ENCODE assay signal across 24 cellular contexts in genomic region chr5:5178121-5178520, GRCh38. TPM values are rescaled to one million over a fixed set of nuclear protein-coding genes. Genes with fewer than 3 reads are reported as not detected.
A peak's percentile ranks its signal among the peaks of the same experiment; 100 is the strongest.
DNase-seq lines count a peak whose midpoint lies in the region; ATAC-seq, FAIRE-seq and TF ChIP-seq lines count a peak whose summit lies in the region.
"Had no signal": no experiment of that assay in that cellular context is flagged by ENCODE, and none has a peak within 500 bp of the region (broad histone marks: within the 10 kb centered on the region; RNA-seq: fewer than 3 reads in every experiment).

No MANE protein-coding gene starts in this region.

- H3K9me3 ChIP-seq in H1 (ENCODE audit: insufficient read depth in 2 of 2, low read depth in 1 of 2, low read length in 1 of 2) (no peaks in the 10 kb centered on the region), HepG2 (ENCODE audit: low read length) (no peaks in the 10 kb centered on the region)
- H3K9me3 ChIP-seq: MG63, ovary, thoracic aorta had no signal

- POLR2A ChIA-PET in H1 (lab: Charles Lee; ENCODE audit: partially characterized antibody) = interaction anchor here (0.9 to 2.3 kb wide), 2 partner anchors 12 to 38 kb away, joined by 4 to 11 read pairs; partner anchors contain the start of gene ADAMTS16
- POLR2A ChIA-PET in HepG2 (lab: Yijun Ruan, JAX) = no interaction called here

- H3K4me1 ChIP-seq in H1 (replicated peaks in 1 of 4; ENCODE audit: control insufficient read depth in 3 of 4, insufficient read depth in 4 of 4, low read length in 3 of 4) (peaks cover 15 to 30% (median 27%) of the 10 kb centered on the region in 4 experiments), HepG2 (ENCODE audit: insufficient read depth, low read length) (peaks cover 10% of the 10 kb centered on the region)

- no peak overlapping the region for H4K91ac ChIP-seq in H1 (replicated peaks; ENCODE audit: insufficient read length, low read length)

- CTCF ChIA-PET in H1 (lab: Charles Lee; ENCODE audit: partially characterized antibody) = interaction anchor here (0.6 to 2.0 kb wide), 3 partner anchors 12 to 110 kb away, joined by 3 to 7 read pairs (median 3); no protein-coding TSS in a partner anchor
- CTCF ChIA-PET in HepG2 (lab: Yijun Ruan, JAX; ENCODE audit: low intra/inter-chr PET ratio, low total read pairs) = no interaction called here

- intact Hi-C loops in HepG2 (cut with micrococcal nuclease; ENCODE audit: unreplicated experiment) = no loop called here

- H3K36me3 ChIP-seq in H1 (ENCODE audit: control insufficient read depth in 2 of 4, insufficient read depth in 4 of 4, low read length in 3 of 4) (no peaks in the 10 kb centered on the region), HepG2 (replicated peaks in 1 of 2; ENCODE audit: control insufficient read depth in 1 of 2, insufficient read depth in 2 of 2, low read length in 2 of 2) (no peaks in the 10 kb centered on the region)
- H3K36me3 ChIP-seq: MG63, ovary, thoracic aorta had no signal

- no peak for TF ChIP-seq POLR2A in H1 (IDR thresholded peaks at IDR 0.05; ENCODE audit: control extremely low read depth in 1 of 2, low read depth in 2 of 2, low read length in 2 of 2)
- TF ChIP-seq POLR2A in HepG2 (IDR thresholded peaks at IDR 0.05; ENCODE audit: insufficient read depth in 1 of 2, low read depth in 2 of 2, low read length in 2 of 2) = no peak
- no peak for TF ChIP-seq POLR2A in GM12892 (IDR thresholded peaks at IDR 0.05; ENCODE audit: low read depth, low read length)

- TF ChIP-seq RAD21 in H1 (IDR thresholded peaks at IDR 0.05 in 1 of 2, conservative IDR thresholded peaks at IDR 0.05 in 1 of 2; ENCODE audit: low read depth in 2 of 2, low read length in 2 of 2) = no peak
- TF ChIP-seq RAD21 in HepG2 (CRISPR knock-in tag; IDR thresholded peaks at IDR 0.05) = no peak

- TF ChIP-seq EP300 in H1 (IDR thresholded peaks at IDR 0.05; ENCODE audit: borderline replicate concordance in 1 of 2, low read depth in 2 of 2, low read length in 2 of 2) (no peak), HepG2 (IDR thresholded peaks at IDR 0.05; ENCODE audit: low read depth in 2 of 2, low read length in 2 of 2) (no peak), HepG2 (CRISPR knock-in tag; IDR thresholded peaks at IDR 0.05; ENCODE audit: borderline replicate concordance) (no peak)

- peaks cover 0 to 14% of the 10 kb centered on the region in 2 experiments; a peak in 1 of 4 replicates for H3K79me2 ChIP-seq in H1 (ENCODE audit: control insufficient read depth in 1 of 2, insufficient read depth in 2 of 2, low read length in 2 of 2)
- no peaks in the 10 kb centered on the region for H3K79me2 ChIP-seq in HepG2 (ENCODE audit: insufficient read depth, low read length)

- H2BK15ac ChIP-seq in H1 (ENCODE audit: low read length) = no peak overlapping the region

- H2BK12ac ChIP-seq in H1 (ENCODE audit: low read depth, low read length) = no peak overlapping the region

- H3K4ac ChIP-seq in H1 (replicated peaks; ENCODE audit: insufficient read length, low read depth, low read length) = no peak overlapping the region

- H3K14ac ChIP-seq in H1 (ENCODE audit: insufficient read length) = no peak overlapping the region

- H3K4me2 ChIP-seq in H1 (ENCODE audit: insufficient read depth in 1 of 2, low read depth in 2 of 2, low read length in 2 of 2) (peak overlapping the region in 1 of 2 experiments; percentile 71; a peak in 1 of 4 replicates), HepG2 (ENCODE audit: low read depth, low read length) (no peak overlapping the region)

- in situ Hi-C loops in HepG2 (cut with HindIII; ENCODE audit: extremely low pct_ligation_motif_present, low pct_unique_long_range_greater_than_20kb) = no loop called here

- DNase-seq in HuH-7 (ENCODE audit: low spot score) (peak; percentile 12), H1 (ENCODE audit: low read depth in 1 of 2, low spot score in 2 of 2) (no peak), HepG2 (ENCODE audit: low spot score) (peak; percentile 30), LoVo (ENCODE audit: low spot score) (no peak), GM12892 (ENCODE audit: insufficient read length) (no peak), NOMO-1 treated with dmso at 0.1 percent for 144 hours (lab: John Stamatoyannopoulos, UW; ENCODE audit: unreplicated experiment) (no peak)
- DNase-seq: activated CD4-positive, alpha-beta T cell treated with anti-CD3 and anti-CD28 coated beads for 36 hours; activated T-cell treated with anti-CD3 and anti-CD28 coated beads, Interleukin-2, amount 50 U/mL, for 48 hours; glutamatergic neuron; MG63; naive thymus-derived CD4-positive, alpha-beta T cell; NCI-H1436 treated with DMSO at 0.1 percent for 48 hours; NCI-H2171 treated with DMSO at 0.1 percent for 48 hours; ovary; Right ventricle myocardium superior; stimulated activated CD4-positive, alpha-beta T cell treated with anti-CD3 and anti-CD28 coated beads, Interleukin-2, amount 100 ng/mL, for 24 hours; stimulated activated naive B cell treated with anti-CD40 and anti-IgM and Interleukin-4, amounts not matched to agents 10 μg/mL and 1 μg/mL and 100 μg/mL, for 72 hours; SW 1271 had no signal

- no peak overlapping the region for H2AK5ac ChIP-seq in H1 (ENCODE audit: low read depth, low read length)

- no peak overlapping the region for H2BK5ac ChIP-seq in H1 (ENCODE audit: low read depth, low read length)

- no peak overlapping the region for H2BK120ac ChIP-seq in H1 (replicated peaks; ENCODE audit: low read depth, low read length)

- peak overlapping the region; percentile 36; the same call in 1 of the 2 replicates for H3K18ac ChIP-seq in H1 (ENCODE audit: extremely low read depth, low read length)

- no peak overlapping the region for H2BK20ac ChIP-seq in H1 (ENCODE audit: low read length)

- no peaks in the 10 kb centered on the region for H3K23me2 ChIP-seq in H1 (ENCODE audit: low read depth, low read length)

- peak; percentile 96 for ATAC-seq in HepG2
- no peak for ATAC-seq in GM19351 (IDR thresholded peaks at IDR 0.05; ENCODE audit: unreplicated experiment)
- ATAC-seq: activated CD4-positive, alpha-beta T cell treated with anti-CD3 and anti-CD28 coated beads for 36 hours; naive thymus-derived CD4-positive, alpha-beta T cell; stimulated activated naive B cell treated with anti-CD40 and anti-IgM and Interleukin-4, amounts not matched to agents 10 μg/mL and 1 μg/mL and 100 μg/mL, for 72 hours had no signal

- no peak for TF ChIP-seq CTCF in H1 (IDR thresholded peaks at IDR 0.05; ENCODE audit: control extremely low read depth in 1 of 3, insufficient read depth in 1 of 3, low read depth in 1 of 3, low read length in 3 of 3)
- TF ChIP-seq CTCF in HepG2 (CRISPR knock-in tag; IDR thresholded peaks at IDR 0.05) = no peak

- FAIRE-seq in H1 (lab: Jason Lieb, UNC) (no peak), HepG2 (lab: Jason Lieb, UNC) (peak; percentile 86), GM12892 (lab: Jason Lieb, UNC) (no peak)

- no peak overlapping the region for H3K4me3 ChIP-seq in H1 (ENCODE audit: extremely low read depth in 1 of 4, insufficient read depth in 2 of 4, low read depth in 3 of 4, low read length in 4 of 4)
- H3K4me3 ChIP-seq in HepG2 (replicated peaks in 1 of 3; ENCODE audit: insufficient read depth in 1 of 3, low read depth in 2 of 3, low read length in 3 of 3) = no peak overlapping the region
- H3K4me3 ChIP-seq: MG63, ovary, skin epidermis, thoracic aorta had no signal

- H2AFZ ChIP-seq in H1 (ENCODE audit: low read length) = no peak overlapping the region
- no peak overlapping the region for H2AFZ ChIP-seq in HepG2 (ENCODE audit: low read length)

- H3K23ac ChIP-seq in H1 (ENCODE audit: insufficient read length) = no peak overlapping the region

- H3K9ac ChIP-seq in H1 (replicated peaks in 1 of 4; ENCODE audit: extremely low read depth in 1 of 4, low read depth in 3 of 4, low read length in 3 of 4) = no peak overlapping the region
- no peak overlapping the region for H3K9ac ChIP-seq in HepG2 (ENCODE audit: insufficient read depth, low read depth, low read length)

- H4K5ac ChIP-seq in H1 (ENCODE audit: insufficient read length, low read depth, low read length) = peak overlapping the region; percentile 3

- H4K20me1 ChIP-seq in H1 (replicated peaks in 1 of 2; ENCODE audit: control insufficient read depth in 1 of 2, insufficient read depth in 2 of 2, low read length in 2 of 2) (no peaks in the 10 kb centered on the region), HepG2 (ENCODE audit: insufficient read depth, low read length) (no peaks in the 10 kb centered on the region)

- H3K27ac ChIP-seq in H1 (ENCODE audit: low read depth, low read length) (no peak overlapping the region), HepG2 (ENCODE audit: extremely low read length, insufficient read depth, low read length) (no peak overlapping the region)
- H3K27ac ChIP-seq: skin epidermis, thoracic aorta had no signal

- no peak overlapping the region for H3K56ac ChIP-seq in H1 (replicated peaks; ENCODE audit: insufficient read length, low read depth, low read length)

- no peak overlapping the region for H4K8ac ChIP-seq in H1 (ENCODE audit: extremely low read depth, insufficient read depth, low read length)

- WGBS in H1 (ENCODE audit: extremely low coverage in 1 of 2, insufficient coverage in 1 of 2, insufficient read length in 1 of 2, insufficient replicate concordance in 2 of 2, low coverage in 1 of 2, low lambda C conversion rate in 2 of 2, missing lambda C conversion rate in 1 of 2), 2 experiments = 80% methylated on average over 4 of the region's 4 CpGs; no CpG with 5 or more reads in 1 of the 2 experiments
- WGBS in HepG2 (ENCODE audit: low lambda C conversion rate) = 0% methylated on average over 4 of the region's 4 CpGs

- no TSS peak for BruUV-seq in HepG2 (replicated peaks; lab: Mats Ljungman, UMichigan)

- peaks cover 5% of the 10 kb centered on the region for H3K79me1 ChIP-seq in H1 (ENCODE audit: low read depth, low read length)

- H3K27me3 ChIP-seq in H1 (replicated peaks in 1 of 4; ENCODE audit: control insufficient read depth in 3 of 4, extremely low read depth in 1 of 4, insufficient read depth in 3 of 4, low read length in 3 of 4) = no peaks in the 10 kb centered on the region
- H3K27me3 ChIP-seq in HepG2 (ENCODE audit: control insufficient read depth in 1 of 2, insufficient read depth in 2 of 2, low read length in 2 of 2) = no peaks in the 10 kb centered on the region; a peak in 1 of 5 replicates
- H3K27me3 ChIP-seq: MG63, ovary had no signal

RNA-seq across cellular contexts. Expression of gene ADAMTS16, which starts 38.0 kb away (rescaled TPM):
- 14.6 and 16.0 TPM in 2 replicates for total RNA-seq in H1 (2021; fragmentation: NEBNext Ultra II Directional; extraction: Animal tissue kit (Norgen Biotek cat#: 25700))
- 3.7 and 3.9 TPM in 2 replicates for polyA plus RNA-seq in H1 (2011; rRNA removed)
- polyA plus RNA-seq in H1 (2011; cell fraction: cytosol; rRNA removed) = 3.8 TPM
- 10.7 TPM for polyA plus RNA-seq in H1 (2011; cell fraction: nucleus; rRNA removed)
- 4.1 to 7.1 TPM (median 5.7 TPM) in 4 replicates for polyA plus RNA-seq in H1 (2012, experiment 1 of 2)
- polyA plus RNA-seq in H1 (2012, experiment 2 of 2) = 1.5 TPM
- 15.1 TPM for polyA plus RNA-seq in H1 (2013, experiment 1 of 2)
- 14.5 TPM for polyA plus RNA-seq in H1 (2013, experiment 2 of 2)
- 12.2 and 14.9 TPM in 2 replicates for polyA minus RNA-seq in H1 (2011; rRNA and poly(A)+ RNA removed)
- 4.7 TPM for polyA minus RNA-seq in H1 (2011; cell fraction: cytosol; rRNA and poly(A)+ RNA removed)
- 35.4 TPM for polyA minus RNA-seq in H1 (2011; cell fraction: nucleus; rRNA and poly(A)+ RNA removed)
- 0.02 and 0.07 TPM in 2 replicates for total RNA-seq in HepG2 (2016; rRNA removed; fragmentation: Illumina TruSeq; extraction: Trizol)
- not detected in 2 replicates for total RNA-seq in HepG2 (2016; cell fraction: cytosol; rRNA removed; fragmentation: Illumina TruSeq; extraction: Trizol; ENCODE audit: low read depth)
- total RNA-seq in HepG2 (2016; cell fraction: insoluble cytoplasmic fraction; rRNA removed; fragmentation: Illumina TruSeq; extraction: Trizol) = 0.06 TPM in 1 of 2 replicates, not detected in the other
- total RNA-seq in HepG2 (2016; cell fraction: membrane; rRNA removed; fragmentation: Illumina TruSeq; extraction: Trizol) = 0.06 TPM in 1 of 2 replicates, not detected in the other
- total RNA-seq in HepG2 (2016; cell fraction: nucleus; rRNA removed; fragmentation: Illumina TruSeq; extraction: Trizol) = 0.12 and 0.31 TPM in 2 replicates
- 0.03 and 0.04 TPM in 2 replicates for polyA plus RNA-seq in HepG2 (2011; rRNA removed)
- polyA plus RNA-seq in HepG2 (2011; cell fraction: cytosol; rRNA removed) = 0.03 TPM in 2 replicates
- 0.08 and 0.14 TPM in 2 replicates for polyA plus RNA-seq in HepG2 (2011; cell fraction: nucleus; rRNA removed)
- polyA plus RNA-seq in HepG2 (2012) = 0.16 and 0.47 TPM in 2 replicates
- polyA plus RNA-seq in HepG2 (2016; cell fraction: cytosol; fragmentation: Illumina TruSeq; extraction: Trizol; ENCODE audit: low read depth) = not detected in 2 replicates
- polyA plus RNA-seq in HepG2 (2016; cell fraction: insoluble cytoplasmic fraction; fragmentation: Illumina TruSeq; extraction: Trizol; ENCODE audit: low read depth) = not detected in 2 replicates
- 0.03 TPM in 1 of 2 replicates, not detected in the other for polyA plus RNA-seq in HepG2 (2016; cell fraction: membrane; fragmentation: Illumina TruSeq; extraction: Trizol; ENCODE audit: low read depth)
- polyA plus RNA-seq in HepG2 (2016; cell fraction: nucleus; fragmentation: Illumina TruSeq; extraction: Trizol; ENCODE audit: insufficient read depth, low read depth) = not detected in 2 replicates
- polyA minus RNA-seq in HepG2 (2011; rRNA and poly(A)+ RNA removed; ENCODE audit: low replicate concordance) = 0.06 and 0.12 TPM in 2 replicates
- not detected in 2 replicates for polyA minus RNA-seq in HepG2 (2011; cell fraction: cytosol; rRNA and poly(A)+ RNA removed)
- polyA minus RNA-seq in HepG2 (2011; cell fraction: nucleus; rRNA and poly(A)+ RNA removed) = 0.26 and 0.37 TPM in 2 replicates
- 0.13 TPM for polyA plus RNA-seq in GM12892 (2012; ENCODE audit: missing spikeins)
- total RNA-seq: activated CD4-positive, alpha-beta T cell treated with anti-CD3 and anti-CD28 coated beads for 36 hours; activated CD8-positive, alpha-beta memory T cell treated with anti-CD3 and anti-CD28 coated beads for 36 hours; naive thymus-derived CD4-positive, alpha-beta T cell; OCI-LY7; thoracic aorta had no signal
- polyA plus RNA-seq: IgD-negative memory B cell; naive thymus-derived CD4-positive, alpha-beta T cell had no signal

Comparison
In these comparisons a context has a peak if more than half of its experiments do, and no peak if none do; other contexts are left out.
1. DNase-seq: peak in HuH-7 (single experiment) and HepG2 (single experiment); none in H1 (0 of 2), LoVo (single experiment), GM12892 (single experiment) and NOMO-1 treated with dmso at 0.1 percent for 144 hours (single experiment).
2. RNA of gene ADAMTS16, which starts 38.0 kb away (total RNA-seq): 14.6 to 16.0 TPM in H1; 0.02 to 0.31 TPM in HepG2; every median in the first group is over 10 times any median in the second.